In genomic region chr1:158961178-158961577, GRCh38 we compare ENCODE assay signal across 20 cellular contexts. TPM values are rescaled to one million over a fixed set of nuclear protein-coding genes. Genes with fewer than 3 reads are reported as not detected.
"Had no signal": no experiment of that assay in that cellular context is flagged by ENCODE, and none has a peak within 500 bp of the region (broad histone marks: within the 10 kb centered on the region; RNA-seq: fewer than 3 reads in every experiment).

No MANE protein-coding gene starts in this region.

- H3K27ac ChIP-seq: colonic mucosa, gastrocnemius medialis, left ventricle myocardium inferior, neural progenitor cell, prostate gland, right atrium auricular region, skin epidermis, suprapubic skin, vagina had no signal

- H3K9ac ChIP-seq: neural progenitor cell had no signal

- H3K36me3 ChIP-seq: colonic mucosa, gastrocnemius medialis, left ventricle myocardium inferior, neural progenitor cell, prostate gland, right atrium auricular region, suprapubic skin, vagina had no signal

- ATAC-seq: gastrocnemius medialis; stimulated activated naive CD8-positive, alpha-beta T cell treated with anti-CD3 and anti-CD28 coated beads, Interleukin-15, amount 100 ng/mL, for 72 hours had no signal

- H3K9me3 ChIP-seq: colonic mucosa, gastrocnemius medialis, left ventricle myocardium inferior, prostate gland, right atrium auricular region, suprapubic skin, vagina had no signal

- H3K4me2 ChIP-seq: neural progenitor cell had no signal

- H3K4me3 ChIP-seq: colonic mucosa, gastrocnemius medialis, left ventricle myocardium inferior, neural progenitor cell, prostate gland, right atrium auricular region, skin epidermis, suprapubic skin, vagina had no signal

- H2AFZ ChIP-seq: neural progenitor cell had no signal

- H3K4me1 ChIP-seq: colonic mucosa, gastrocnemius medialis, left ventricle myocardium inferior, neural progenitor cell, prostate gland, right atrium auricular region, suprapubic skin, vagina had no signal

- DNase-seq: activated CD4-positive, CD25-positive, alpha-beta regulatory T cell; activated effector memory CD4-positive, alpha-beta T cell treated with anti-CD3 and anti-CD28 coated beads, Interleukin-2, amount 50 U/mL, for 16 hours; amniotic stem cell; central memory CD4-positive, alpha-beta T cell; colonic mucosa; gastrocnemius medialis; head of caudate nucleus; left ventricle myocardium inferior; stimulated activated naive CD8-positive, alpha-beta T cell treated with anti-CD3 and anti-CD28 coated beads, Interleukin-15, amount 100 ng/mL, for 72 hours; T-helper 1 cell; T-helper 9 cell; trophoblast cell had no signal

- H3K27me3 ChIP-seq: colonic mucosa, gastrocnemius medialis, neural progenitor cell, right atrium auricular region, vagina had no signal

RNA-seq across cellular contexts. Expression of gene PYHIN1, which starts 29.8 kb away (rescaled TPM):
- total RNA-seq: kidney epithelial cell, osteocyte had no signal
